28 cellular contexts compared by ENCODE assay signal in the genomic region with DNA sequence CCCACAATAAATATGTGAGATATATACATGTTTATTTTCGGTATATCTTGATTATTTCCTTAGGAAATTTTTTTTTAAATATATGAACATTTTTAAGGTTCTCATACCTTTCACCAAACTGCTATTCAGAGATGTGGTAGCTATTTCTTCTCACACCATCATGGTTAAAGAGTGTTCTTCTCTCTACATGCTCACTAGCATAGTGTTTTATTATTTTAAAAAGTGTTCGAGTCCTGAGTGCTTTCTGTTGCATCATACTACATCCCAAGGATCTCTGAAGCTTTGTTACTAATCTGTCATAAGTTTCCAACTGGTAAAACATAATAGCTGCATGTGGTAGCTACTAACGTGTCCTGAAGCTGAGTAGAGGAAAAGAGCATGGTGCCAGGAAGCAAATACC.
"Had no signal": no experiment of that assay in that cellular context is flagged by ENCODE, and none has a peak within 500 bp of the region (broad histone marks: within the 10 kb centered on the region; RNA-seq: fewer than 3 reads in every experiment).

No MANE protein-coding gene starts in this region.

- H3K9me3 Mint-ChIP-seq: effector memory CD8-positive, alpha-beta T cell had no signal

- FAIRE-seq: endometrium, endothelial cell of umbilical vein, frontal cortex had no signal

- H3K4me3 ChIP-seq: colonic mucosa, coronary artery, dorsolateral prefrontal cortex, esophagus muscularis mucosa, esophagus squamous epithelium, gastrocnemius medialis, gastroesophageal sphincter, heart left ventricle, heart right ventricle had no signal

- H3K27ac ChIP-seq: colonic mucosa, coronary artery, dorsolateral prefrontal cortex, epithelial cell of prostate, esophagus muscularis mucosa, esophagus squamous epithelium, foreskin keratinocyte, gastrocnemius medialis, gastroesophageal sphincter, heart left ventricle, heart right ventricle had no signal

- ATAC-seq: effector memory CD8-positive, alpha-beta T cell; esophagus mucosa; foreskin keratinocyte; gastrocnemius medialis; gastroesophageal sphincter; heart left ventricle; heart right ventricle had no signal

- H3K4me1 ChIP-seq: colonic mucosa, esophagus muscularis mucosa, esophagus squamous epithelium, foreskin keratinocyte, gastrocnemius medialis, gastroesophageal sphincter, heart left ventricle, heart right ventricle had no signal

- H3K4me3 Mint-ChIP-seq: dendritic cell treated with granulocyte-macrophage colony-stimulating factor and Interleukin-4, amounts not matched to agents 40 ng/mL and 50 ng/mL, for 4 days; effector memory CD8-positive, alpha-beta T cell; endodermal cell had no signal

- H3K9me3 ChIP-seq: colonic mucosa, esophagus muscularis mucosa, esophagus squamous epithelium, gastrocnemius medialis, heart right ventricle had no signal

- DNase-seq: colonic mucosa; cortex of kidney; dermis blood vessel endothelial cell; dorsolateral prefrontal cortex; effector CD4-positive, alpha-beta T cell; effector CD8-positive, alpha-beta T cell; effector memory CD4-positive, alpha-beta T cell; effector memory CD8-positive, alpha-beta T cell; endodermal cell; erythroblast; esophagus squamous epithelium; foreskin fibroblast; foreskin keratinocyte; foreskin melanocyte; gastrocnemius medialis; glutamatergic neuron; head of caudate nucleus; heart left ventricle; heart right ventricle had no signal

- H3K27ac Mint-ChIP-seq: dendritic cell treated with granulocyte-macrophage colony-stimulating factor and Interleukin-4, amounts not matched to agents 40 ng/mL and 50 ng/mL, for 4 days; effector memory CD8-positive, alpha-beta T cell; endodermal cell had no signal

- H3K27me3 Mint-ChIP-seq: dendritic cell treated with granulocyte-macrophage colony-stimulating factor and Interleukin-4, amounts not matched to agents 40 ng/mL and 50 ng/mL, for 4 days had no signal

- H3K27me3 ChIP-seq: colonic mucosa, esophagus muscularis mucosa, esophagus squamous epithelium, foreskin keratinocyte, gastrocnemius medialis, gastroesophageal sphincter, heart left ventricle had no signal

- H3K36me3 ChIP-seq: colonic mucosa, esophagus muscularis mucosa, esophagus squamous epithelium, gastrocnemius medialis, gastroesophageal sphincter, heart left ventricle, heart right ventricle had no signal
